In the genomic region with DNA sequence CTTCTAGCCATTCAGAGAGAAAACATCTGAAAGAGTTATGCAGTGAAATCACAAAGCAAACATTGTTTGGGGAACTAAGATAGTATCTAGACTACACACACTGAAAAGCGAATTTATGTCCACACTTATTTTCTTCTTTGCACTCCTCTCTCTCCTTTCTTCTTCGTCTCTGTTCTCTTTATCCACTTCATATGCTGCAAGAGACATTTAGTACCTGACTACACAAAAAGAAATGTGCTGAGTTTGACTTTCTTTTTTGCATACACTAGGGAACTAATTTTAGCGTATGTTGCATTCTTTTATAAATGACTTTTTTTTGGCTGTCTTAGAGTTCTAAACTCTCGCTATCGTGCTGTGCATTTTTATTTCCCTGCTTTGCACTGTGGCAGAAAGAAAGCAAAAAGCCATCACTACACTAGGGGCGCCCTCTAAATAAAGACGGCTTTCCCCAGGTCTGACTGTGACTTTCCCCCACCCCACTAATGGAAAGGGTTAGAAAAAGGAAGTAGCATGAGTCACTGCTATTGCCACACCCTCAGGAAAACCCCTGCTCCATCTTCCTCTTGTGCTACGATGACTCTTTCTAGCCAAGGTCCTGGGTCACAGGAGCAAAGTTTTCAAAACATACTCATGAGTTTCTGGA, we compare ENCODE assay signal across 8 cellular contexts.
DNase-seq lines count a peak whose midpoint lies in the region; ATAC-seq and TF ChIP-seq lines count a peak whose summit lies in the region.

No MANE protein-coding gene starts in this region.

- H3K27me3 ChIP-seq in SJCRH30: no peaks in the 10 kb centered on the region

- ATAC-seq in GM19043 (IDR thresholded peaks at IDR 0.05; ENCODE audit: low read depth, unreplicated experiment) (peak; percentile 95), HG03175 (IDR thresholded peaks at IDR 0.05; ENCODE audit: unreplicated experiment) (peak; percentile 97), left cardiac atrium (peak; percentile 82 to 95)

- peaks cover 10% of the 10 kb centered on the region for H3K4me1 ChIP-seq in SJCRH30

- H3K27ac ChIP-seq in SJCRH30: peak overlapping the region; percentile 17

- DNase-seq in AG09319 (ENCODE audit: extremely low read depth, low read depth): no peak
- DNase-seq in SJCRH30: peak; percentile 44 to 61
- DNase-seq in activated naive CD4-positive, alpha-beta T cell treated with Interleukin-2 at 50 U/mL for 16 hours: peak; percentile 76
- DNase-seq in left cardiac atrium: peak; percentile 56
- peak; percentile 41 for DNase-seq in stimulated activated CD4-positive, alpha-beta T cell treated with anti-CD3 and anti-CD28 coated beads, Interleukin-12 subunit alpha, Interleukin-12 subunit beta, amount 100 ng/mL, for 4 hours
- DNase-seq in NCI-H2081 (lab: John Stamatoyannopoulos, UW): no peak

- peaks cover 10% of the 10 kb centered on the region for H3K9me3 ChIP-seq in SJCRH30 (replicated peaks)

- H3K4me3 ChIP-seq in SJCRH30: peak overlapping the region; percentile 9; the same call in 1 of the 2 replicates

- intact Hi-C loops in left cardiac atrium (cut with DNase I): no loop called here

- no peaks in the 10 kb centered on the region for H3K36me3 ChIP-seq in SJCRH30

- peak; percentile 35 for TF ChIP-seq CTCF in AG09319 (IDR thresholded peaks at IDR 0.05; ENCODE audit: low read depth, low read length)

Comparison
In these comparisons a context has a peak if more than half of its experiments do, and no peak if none do; other contexts are left out.
1. DNase-seq: peak in SJCRH30 (2 of 2), activated naive CD4-positive, alpha-beta T cell treated with Interleukin-2 at 50 U/mL for 16 hours (single experiment), left cardiac atrium (single experiment) and stimulated activated CD4-positive, alpha-beta T cell treated with anti-CD3 and anti-CD28 coated beads, Interleukin-12 subunit alpha, Interleukin-12 subunit beta, amount 100 ng/mL, for 4 hours (single experiment); none in AG09319 (single experiment) and NCI-H2081 (0 of 2).
2. Peak in every context shown above with its lines, with median percentiles within 50 percentile points of each other: ATAC-seq.